Comparison of ENCODE assay signal across 20 cellular contexts in genomic region chr12:103247531-103247930, GRCh38.
DNase-seq lines count a peak whose midpoint lies in the region; ATAC-seq and TF ChIP-seq lines count a peak whose summit lies in the region.
"Had no signal": no experiment of that assay in that cellular context is flagged by ENCODE, and none has a peak within 500 bp of the region (broad histone marks: within the 10 kb centered on the region; RNA-seq: fewer than 3 reads in every experiment).

No MANE protein-coding gene starts in this region.

- ATAC-seq in foreskin keratinocyte (no peak), HG02642 (IDR thresholded peaks at IDR 0.05; ENCODE audit: poor library complexity, unreplicated experiment) (no peak), Right ventricle myocardium superior (ENCODE audit: poor library complexity) (no peak)
- ATAC-seq: SK-N-SH treated with all-trans-retinoic acid at 6 μM for 48 hours, T-helper 17 cell had no signal

- H3K27ac ChIP-seq in foreskin keratinocyte: no peak overlapping the region
- H3K27ac ChIP-seq: BLaER1, KMS-11, SJCRH30 had no signal

- H3K4me1 ChIP-seq in foreskin keratinocyte: no peaks in the 10 kb centered on the region
- H3K4me1 ChIP-seq: BLaER1, SJCRH30 had no signal

- H3K27me3 ChIP-seq in foreskin keratinocyte: no peaks in the 10 kb centered on the region
- H3K27me3 ChIP-seq: BLaER1, SJCRH30 had no signal

- peak; percentile 55 for DNase-seq in DMS53 (lab: John Stamatoyannopoulos, UW)
- DNase-seq in DMS53 treated with DMSO at 0.1 percent for 48 hours (lab: John Stamatoyannopoulos, UW; ENCODE audit: unreplicated experiment): no peak
- DNase-seq in NCI-H1105 (lab: John Stamatoyannopoulos, UW): peak; percentile 21
- peak; percentile 36 for DNase-seq in NCI-H748 treated with DMSO at 0.1 percent for 48 hours (lab: John Stamatoyannopoulos, UW)
- peak; percentile 19 to 50 for DNase-seq in foreskin keratinocyte
- no peak for DNase-seq in Right ventricle myocardium superior
- DNase-seq: CD4-positive, CD25-positive, alpha-beta regulatory T cell; IMR-90; MM.1S; NCI-H1436; NCI-H1930; NCI-H2107; NCI-H446 treated with DMSO at 0.1 percent for 48 hours; NCI-H526; SJCRH30; T-helper 17 cell had no signal

- intact Hi-C loops in Right ventricle myocardium superior (cut with DNase I): no loop called here

- no peak for TF ChIP-seq CTCF in foreskin keratinocyte (conservative IDR thresholded peaks at IDR 0.05)

Comparison
In these comparisons a context has a peak if more than half of its experiments do, and no peak if none do; other contexts are left out.
1. DNase-seq: peak in DMS53 (single experiment), NCI-H1105 (single experiment), NCI-H748 treated with DMSO at 0.1 percent for 48 hours (single experiment) and foreskin keratinocyte (2 of 2); none in DMS53 treated with DMSO at 0.1 percent for 48 hours (single experiment) and Right ventricle myocardium superior (single experiment).